1 cellular context compared by ENCODE assay signal in the genomic region with DNA sequence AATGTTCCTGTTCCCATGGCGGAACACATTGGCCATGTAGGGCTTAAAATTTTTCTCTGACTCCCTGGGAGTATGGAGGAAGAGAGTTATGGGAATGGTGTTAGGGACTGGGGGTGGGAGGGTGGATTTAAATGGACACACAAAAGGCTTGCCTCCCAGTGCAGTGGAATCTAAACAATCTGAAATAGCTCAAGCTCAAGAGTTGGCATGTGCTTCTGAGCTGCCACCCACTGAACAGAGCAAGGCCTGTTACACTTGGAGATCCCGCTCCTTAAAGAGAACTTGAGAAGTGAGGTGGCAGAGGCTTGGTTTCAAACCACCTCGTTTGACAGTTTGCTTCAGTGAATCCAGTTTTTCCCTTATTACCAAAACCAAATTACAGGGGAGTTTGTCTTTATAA.
TF ChIP-seq lines count a peak whose summit lies in the region.

No MANE protein-coding gene starts in this region.

TF ChIP-seq in GM23338, 12 proteins besides CTCF, POLR2A, EP300 and RAD21 (continued from another document):
- TF ChIP-seq, protein P1, sequence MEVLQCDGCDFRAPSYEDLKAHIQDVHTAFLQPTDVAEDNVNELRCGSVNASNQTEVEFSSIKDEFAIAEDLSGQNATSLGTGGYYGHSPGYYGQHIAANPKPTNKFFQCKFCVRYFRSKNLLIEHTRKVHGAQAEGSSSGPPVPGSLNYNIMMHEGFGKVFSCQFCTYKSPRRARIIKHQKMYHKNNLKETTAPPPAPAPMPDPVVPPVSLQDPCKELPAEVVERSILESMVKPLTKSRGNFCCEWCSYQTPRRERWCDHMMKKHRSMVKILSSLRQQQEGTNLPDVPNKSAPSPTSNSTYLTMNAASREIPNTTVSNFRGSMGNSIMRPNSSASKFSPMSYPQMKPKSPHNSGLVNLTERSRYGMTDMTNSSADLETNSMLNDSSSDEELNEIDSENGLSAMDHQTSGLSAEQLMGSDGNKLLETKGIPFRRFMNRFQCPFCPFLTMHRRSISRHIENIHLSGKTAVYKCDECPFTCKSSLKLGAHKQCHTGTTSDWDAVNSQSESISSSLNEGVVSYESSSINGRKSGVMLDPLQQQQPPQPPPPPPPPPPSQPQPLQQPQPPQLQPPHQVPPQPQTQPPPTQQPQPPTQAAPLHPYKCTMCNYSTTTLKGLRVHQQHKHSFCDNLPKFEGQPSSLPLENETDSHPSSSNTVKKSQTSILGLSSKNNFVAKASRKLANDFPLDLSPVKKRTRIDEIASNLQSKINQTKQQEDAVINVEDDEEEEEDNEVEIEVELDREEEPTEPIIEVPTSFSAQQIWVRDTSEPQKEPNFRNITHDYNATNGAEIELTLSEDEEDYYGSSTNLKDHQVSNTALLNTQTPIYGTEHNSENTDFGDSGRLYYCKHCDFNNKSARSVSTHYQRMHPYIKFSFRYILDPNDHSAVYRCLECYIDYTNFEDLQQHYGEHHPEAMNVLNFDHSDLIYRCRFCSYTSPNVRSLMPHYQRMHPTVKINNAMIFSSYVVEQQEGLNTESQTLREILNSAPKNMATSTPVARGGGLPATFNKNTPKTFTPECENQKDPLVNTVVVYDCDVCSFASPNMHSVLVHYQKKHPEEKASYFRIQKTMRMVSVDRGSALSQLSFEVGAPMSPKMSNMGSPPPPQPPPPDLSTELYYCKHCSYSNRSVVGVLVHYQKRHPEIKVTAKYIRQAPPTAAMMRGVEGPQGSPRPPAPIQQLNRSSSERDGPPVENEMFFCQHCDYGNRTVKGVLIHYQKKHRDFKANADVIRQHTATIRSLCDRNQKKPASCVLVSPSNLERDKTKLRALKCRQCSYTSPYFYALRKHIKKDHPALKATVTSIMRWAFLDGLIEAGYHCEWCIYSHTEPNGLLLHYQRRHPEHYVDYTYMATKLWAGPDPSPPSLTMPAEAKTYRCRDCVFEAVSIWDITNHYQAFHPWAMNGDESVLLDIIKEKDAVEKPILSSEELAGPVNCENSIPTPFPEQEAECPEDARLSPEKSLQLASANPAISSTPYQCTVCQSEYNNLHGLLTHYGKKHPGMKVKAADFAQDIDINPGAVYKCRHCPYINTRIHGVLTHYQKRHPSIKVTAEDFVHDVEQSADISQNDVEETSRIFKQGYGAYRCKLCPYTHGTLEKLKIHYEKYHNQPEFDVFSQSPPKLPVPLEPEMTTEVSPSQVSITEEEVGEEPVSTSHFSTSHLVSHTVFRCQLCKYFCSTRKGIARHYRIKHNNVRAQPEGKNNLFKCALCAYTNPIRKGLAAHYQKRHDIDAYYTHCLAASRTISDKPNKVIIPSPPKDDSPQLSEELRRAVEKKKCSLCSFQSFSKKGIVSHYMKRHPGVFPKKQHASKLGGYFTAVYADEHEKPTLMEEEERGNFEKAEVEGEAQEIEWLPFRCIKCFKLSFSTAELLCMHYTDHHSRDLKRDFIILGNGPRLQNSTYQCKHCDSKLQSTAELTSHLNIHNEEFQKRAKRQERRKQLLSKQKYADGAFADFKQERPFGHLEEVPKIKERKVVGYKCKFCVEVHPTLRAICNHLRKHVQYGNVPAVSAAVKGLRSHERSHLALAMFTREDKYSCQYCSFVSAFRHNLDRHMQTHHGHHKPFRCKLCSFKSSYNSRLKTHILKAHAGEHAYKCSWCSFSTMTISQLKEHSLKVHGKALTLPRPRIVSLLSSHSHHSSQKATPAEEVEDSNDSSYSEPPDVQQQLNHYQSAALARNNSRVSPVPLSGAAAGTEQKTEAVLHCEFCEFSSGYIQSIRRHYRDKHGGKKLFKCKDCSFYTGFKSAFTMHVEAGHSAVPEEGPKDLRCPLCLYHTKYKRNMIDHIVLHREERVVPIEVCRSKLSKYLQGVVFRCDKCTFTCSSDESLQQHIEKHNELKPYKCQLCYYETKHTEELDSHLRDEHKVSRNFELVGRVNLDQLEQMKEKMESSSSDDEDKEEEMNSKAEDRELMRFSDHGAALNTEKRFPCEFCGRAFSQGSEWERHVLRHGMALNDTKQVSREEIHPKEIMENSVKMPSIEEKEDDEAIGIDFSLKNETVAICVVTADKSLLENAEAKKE (CRISPR knock-in tag; IDR thresholded peaks at IDR 0.05): no peak
- no peak for TF ChIP-seq STAT1 (IDR thresholded peaks at IDR 0.05; ENCODE audit: unreplicated experiment)
